ENCODE assay signal across 2 cellular contexts in genomic region chr16:89550421-89550988, GRCh38.
A peak's percentile ranks its signal among the peaks of the same experiment; 100 is the strongest.
TF ChIP-seq lines count a peak whose summit lies in the region.

No MANE protein-coding gene starts in this region.

TF ChIP-seq in HCT116, 20 proteins besides CTCF, POLR2A, EP300 and RAD21:
- TF ChIP-seq FOSL1 (IDR thresholded peaks at IDR 0.05; ENCODE audit: low read depth) (no peak), EGR1 (IDR thresholded peaks at IDR 0.05; ENCODE audit: low read depth) (no peak), CBX3 (IDR thresholded peaks at IDR 0.05; ENCODE audit: low read depth) (no peak), ZFX (IDR thresholded peaks at IDR 0.05) (no peak), ZNF274 (IDR thresholded peaks at IDR 0.05; ENCODE audit: low read depth, low read length) (no peak), TCF7L2 (IDR thresholded peaks at IDR 0.05; ENCODE audit: borderline replicate concordance, extremely low read depth, insufficient read depth, insufficient read length) (no peak), POLR2AphosphoS5 (IDR thresholded peaks at IDR 0.05; ENCODE audit: low read depth, low read length) (no peak), ZBTB33 (IDR thresholded peaks at IDR 0.05; ENCODE audit: extremely low read depth, insufficient replicate concordance, low read length) (no peak), ATF3 (IDR thresholded peaks at IDR 0.05) (no peak), SP1 (IDR thresholded peaks at IDR 0.05; ENCODE audit: low read depth) (no peak), MAX (IDR thresholded peaks at IDR 0.05) (no peak), ELF1 (IDR thresholded peaks at IDR 0.05; ENCODE audit: borderline replicate concordance, low read depth) (no peak), CEBPB (IDR thresholded peaks at IDR 0.05; ENCODE audit: low read depth) (no peak), SIN3A (IDR thresholded peaks at IDR 0.05; ENCODE audit: low read depth) (no peak), JUND (IDR thresholded peaks at IDR 0.05) (no peak), EZH2phosphoT487 (IDR thresholded peaks at IDR 0.05; ENCODE audit: borderline replicate concordance) (no peak), EZH2 (IDR thresholded peaks at IDR 0.05) (no peak), YY1 (IDR thresholded peaks at IDR 0.05; ENCODE audit: extremely low read depth, insufficient replicate concordance, low read depth, low read length) (no peak), SRF (IDR thresholded peaks at IDR 0.05; ENCODE audit: low read depth) (no peak)

TF ChIP-seq in K562, 482 proteins besides CTCF, POLR2A, EP300 and RAD21:
- TF ChIP-seq POLR2G (IDR thresholded peaks at IDR 0.05; ENCODE audit: low read depth, low read length) (0 out of 2 replicates have a peak, but pooled peaks have one; percentile 34), HMGXB4 (CRISPR knock-in tag; IDR thresholded peaks at IDR 0.05) (no peak)
